ENCODE assay signal across 10 cellular contexts in the genomic region with DNA sequence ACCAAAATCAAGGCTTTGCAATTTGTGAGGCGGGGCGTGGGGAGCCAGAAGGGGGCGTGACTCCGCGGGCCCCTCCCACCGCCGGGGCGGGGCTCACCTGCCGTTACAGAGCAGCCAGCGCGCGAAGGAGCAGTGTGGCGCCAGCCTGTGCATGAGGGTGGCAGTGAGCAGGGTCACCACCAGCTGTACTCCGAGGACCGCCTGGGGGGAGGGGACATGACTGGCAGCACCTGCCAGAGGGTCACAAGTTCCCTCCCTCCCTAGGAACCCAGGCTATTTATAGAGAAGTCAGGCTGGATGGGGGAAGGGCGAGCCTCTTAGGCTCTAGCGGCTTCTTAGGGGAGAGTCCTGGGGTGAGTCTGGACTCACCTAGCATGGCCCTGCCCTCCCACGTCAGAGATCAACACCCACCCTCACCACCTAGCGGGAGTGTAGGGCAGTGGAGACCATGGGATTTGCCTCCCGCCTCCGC. TPM values are rescaled to one million over a fixed set of nuclear protein-coding genes. Genes with fewer than 3 reads are reported as not detected.
DNase-seq lines count a peak whose midpoint lies in the region; ATAC-seq lines count a peak whose summit lies in the region.
"Had no signal": no experiment of that assay in that cellular context is flagged by ENCODE, and none has a peak within 500 bp of the region (broad histone marks: within the 10 kb centered on the region; RNA-seq: fewer than 3 reads in every experiment).

No MANE protein-coding gene starts in this region.

- WGBS in iPS DF 6.9 (ENCODE audit: insufficient coverage, insufficient read length), result no CpG with 5 or more reads among the region's 21 CpGs

- peaks cover 1% of the 10 kb centered on the region for H3K4me1 ChIP-seq in iPS DF 6.9 (ENCODE audit: control insufficient read depth, insufficient read depth, low read length)

- peak; percentile 18 for ATAC-seq in T-helper 17 cell
- no peak for ATAC-seq in GM18520 (IDR thresholded peaks at IDR 0.05; ENCODE audit: unreplicated experiment)
- ATAC-seq in HG02970 (IDR thresholded peaks at IDR 0.05; ENCODE audit: low FRiP score, unreplicated experiment), result no peak

- DNase-seq in NCI-H1105 treated with DMSO at 0.1 percent for 48 hours (lab: John Stamatoyannopoulos, UW) (peak; percentile 8), NCI-H1105 (lab: John Stamatoyannopoulos, UW) (no peak), T-helper 17 cell (peak; percentile 25 to 30 (median 27)), iPS DF 6.9 (ENCODE audit: low read depth, low spot score) (peak; percentile 41), NCI-H1694 treated with DMSO at 0.1 percent for 48 hours (lab: John Stamatoyannopoulos, UW) (no peak)
- DNase-seq in stimulated activated CD8-positive, alpha-beta memory T cell treated with anti-CD3 and anti-CD28 coated beads, Interleukin-4, amount 100 ng/mL, for 24 hours (ENCODE audit: low read depth), result peak; percentile 23

- H3K9me3 ChIP-seq in T-helper 17 cell (ENCODE audit: control insufficient read depth, low read length, poor library complexity, severe bottlenecking) (no peaks in the 10 kb centered on the region), iPS DF 6.9 (ENCODE audit: control insufficient read depth, insufficient read depth, low read length) (peaks cover 4% of the 10 kb centered on the region; the same call in 1 of the 2 replicates)
- H3K9me3 ChIP-seq: prostate gland had no signal

- no peaks in the 10 kb centered on the region for H3K27me3 ChIP-seq in iPS DF 6.9 (ENCODE audit: control insufficient read depth, insufficient read depth, low read length)

- H3K4me1 Mint-ChIP-seq in T-helper 17 cell, result peaks cover 19% of the 10 kb centered on the region

- no peak overlapping the region; the same call in 1 of the 2 replicates for H3K4me3 ChIP-seq in iPS DF 6.9 (ENCODE audit: low read length)
- H3K4me3 ChIP-seq: prostate gland had no signal

- H3K27me3 Mint-ChIP-seq in T-helper 17 cell, result no peaks in the 10 kb centered on the region

- no peaks in the 10 kb centered on the region; the same call in 1 of the 2 replicates for H3K36me3 ChIP-seq in iPS DF 6.9 (ENCODE audit: control insufficient read depth, insufficient read depth, low read length)
- H3K36me3 ChIP-seq: prostate gland had no signal

- peak overlapping the region; percentile 21 for H3K27ac Mint-ChIP-seq in T-helper 17 cell

- H3K27ac ChIP-seq in iPS DF 6.9 (ENCODE audit: low read length), result no peak overlapping the region
- H3K27ac ChIP-seq: 22Rv1, prostate gland had no signal

- H3K36me3 Mint-ChIP-seq in T-helper 17 cell (ENCODE audit: low read depth), result peaks cover 2% of the 10 kb centered on the region

- no peak overlapping the region for H3K4me3 Mint-ChIP-seq in T-helper 17 cell

RNA-seq across cellular contexts. Expression of a gene that starts 3.6 kb away (rescaled TPM):
- 10 to 100 TPM; 13.1 to 13.7 TPM for total RNA-seq in T-helper 17 cell

RNA-seq across cellular contexts. Expression of a gene that starts 35.3 kb away (rescaled TPM):
- 1 to 10 TPM; 1.3 to 3.5 TPM for total RNA-seq in T-helper 17 cell
- total RNA-seq: prostate gland had no signal

RNA-seq across cellular contexts. Expression of a gene that starts 57.2 kb away (rescaled TPM):
- total RNA-seq in T-helper 17 cell, result 10 to 100 TPM; 27.4 to 30.8 TPM

RNA-seq across cellular contexts. Expression of a gene that starts 57.3 kb away (rescaled TPM):
- total RNA-seq in T-helper 17 cell, result 10 to 100 TPM; 61.9 to 69.2 TPM

Comparison
In these comparisons a context has a peak if more than half of its experiments do, and no peak if none do; other contexts are left out.
1. DNase-seq: peak in NCI-H1105 treated with DMSO at 0.1 percent for 48 hours (single experiment), T-helper 17 cell (3 of 3), iPS DF 6.9 (single experiment) and stimulated activated CD8-positive, alpha-beta memory T cell treated with anti-CD3 and anti-CD28 coated beads, Interleukin-4, amount 100 ng/mL, for 24 hours (single experiment); none in NCI-H1105 (single experiment) and NCI-H1694 treated with DMSO at 0.1 percent for 48 hours (single experiment).